In genomic region chr10:122019414-122019975, GRCh38 we compare ENCODE assay signal across 10 cellular contexts. TPM values are rescaled to one million over a fixed set of nuclear protein-coding genes. Genes with fewer than 3 reads are reported as not detected.
DNase-seq lines count a peak whose midpoint lies in the region; ATAC-seq and TF ChIP-seq lines count a peak whose summit lies in the region.
"Had no signal": no experiment of that assay in that cellular context is flagged by ENCODE, and none has a peak within 500 bp of the region (broad histone marks: within the 10 kb centered on the region; RNA-seq: fewer than 3 reads in every experiment).

No MANE protein-coding gene starts in this region.

- H3K9ac ChIP-seq in duodenal mucosa (ENCODE audit: low read depth in 1 of 2, low read length in 2 of 2) = peak overlapping the region; percentile 69 to 77
- H3K9ac ChIP-seq in SK-N-SH = no peak overlapping the region

- no peak overlapping the region for H3K4me2 ChIP-seq in SK-N-SH

- no peak for TF ChIP-seq EP300 in SK-N-SH (IDR thresholded peaks at IDR 0.05; ENCODE audit: borderline replicate concordance in 1 of 2, low read depth in 1 of 2, low read length in 1 of 2)

- H3K27me3 ChIP-seq in duodenal mucosa (ENCODE audit: control insufficient read depth in 1 of 2, insufficient read depth in 2 of 2, low read length in 2 of 2) = no peaks in the 10 kb centered on the region
- no peaks in the 10 kb centered on the region for H3K27me3 ChIP-seq in lung (ENCODE audit: control insufficient read depth, insufficient read depth)
- H3K27me3 ChIP-seq in SK-N-SH (ENCODE audit: insufficient read depth) = no peaks in the 10 kb centered on the region; the same call in 1 of the 2 replicates

- H3K9me2 ChIP-seq in SK-N-SH = no peaks in the 10 kb centered on the region

- TF ChIP-seq CTCF in lung (IDR thresholded peaks at IDR 0.05; ENCODE audit: control extremely low read depth, extremely low read depth) (no peak), SK-N-SH (IDR thresholded peaks at IDR 0.05) (no peak)

- TF ChIP-seq RAD21 in SK-N-SH (IDR thresholded peaks at IDR 0.05; ENCODE audit: low read length) = no peak

- H3K36me3 ChIP-seq in duodenal mucosa (ENCODE audit: control insufficient read depth in 1 of 2, insufficient read depth in 2 of 2, low read length in 2 of 2) = no peaks in the 10 kb centered on the region
- no peaks in the 10 kb centered on the region for H3K36me3 ChIP-seq in lung (ENCODE audit: control insufficient read depth in 2 of 2, insufficient read depth in 2 of 2, low read length in 2 of 2)
- no peaks in the 10 kb centered on the region for H3K36me3 ChIP-seq in SK-N-SH (replicated peaks in 1 of 2; ENCODE audit: control insufficient read depth in 1 of 2, insufficient read depth in 2 of 2, low read length in 1 of 2)

- H3K9me3 ChIP-seq in duodenal mucosa (ENCODE audit: control insufficient read depth in 1 of 2, low read length in 2 of 2) (no peaks in the 10 kb centered on the region), lung (ENCODE audit: control insufficient read depth in 2 of 2, insufficient read depth in 1 of 2, low read length in 1 of 2) (peaks cover 0 to 1% of the 10 kb centered on the region in 2 donors), SK-N-SH (no peaks in the 10 kb centered on the region)

- CTCF ChIA-PET in SK-N-SH (lab: Yijun Ruan, JAX) = interaction anchor here (1.2 kb wide), 1 partner anchor 45 kb away, joined by 3 read pairs; the partner anchor contains the start of gene NSMCE4A

- H3F3A ChIP-seq in SK-N-SH (replicated peaks; ENCODE audit: insufficient read depth) = no peaks in the 10 kb centered on the region

- H3K4me1 ChIP-seq in duodenal mucosa (ENCODE audit: control insufficient read depth in 1 of 2, insufficient read depth in 2 of 2, low read length in 2 of 2) (peaks cover 9% of the 10 kb centered on the region in 2 donors), lung (ENCODE audit: control insufficient read depth in 2 of 2, insufficient read depth in 2 of 2, low read length in 2 of 2) (no peaks in the 10 kb centered on the region), SK-N-SH (ENCODE audit: control insufficient read depth in 1 of 2, insufficient read depth in 2 of 2, low read depth in 1 of 2, low read length in 1 of 2) (peaks cover 0 to 6% of the 10 kb centered on the region in 2 experiments; a peak in 1 of 4 replicates)

- no peaks in the 10 kb centered on the region for H3K79me2 ChIP-seq in SK-N-SH (ENCODE audit: insufficient read depth)

- peak; percentile 83 for ATAC-seq in lung (ENCODE audit: insufficient read depth, low FRiP score)

- no peaks in the 10 kb centered on the region for H4K20me1 ChIP-seq in SK-N-SH (ENCODE audit: insufficient read depth)

- POLR2A ChIA-PET in SK-N-SH (lab: Yijun Ruan, JAX) = no interaction called here

- H3K4me3 ChIP-seq in duodenal mucosa (ENCODE audit: low read depth in 1 of 2, low read length in 2 of 2) (peak overlapping the region; percentile 57 to 67), lung (no peak overlapping the region), SK-N-SH (ENCODE audit: low read depth in 2 of 2, low read length in 1 of 2) (no peak overlapping the region)
- H3K4me3 ChIP-seq: coronary artery had no signal

- H3K27ac ChIP-seq in duodenal mucosa (ENCODE audit: low read depth, low read length) (peak overlapping the region; percentile 79), lung (ENCODE audit: low read depth in 1 of 2, low read length in 1 of 2) (peak overlapping the region; percentile 52 to 93), SK-N-SH (ENCODE audit: low read depth in 2 of 2, low read length in 1 of 2) (no peak overlapping the region)
- H3K27ac ChIP-seq: coronary artery had no signal

- WGBS in lung, 2 donors = 41 to 45% methylated on average over 24 of the region's 24 CpGs
- 77% methylated on average over 24 of the region's 24 CpGs for whole genome bisulfite sequencing in SK-N-SH (ENCODE audit: low lambda C conversion rate)

- H2AFZ ChIP-seq in SK-N-SH (ENCODE audit: low read depth) = no peak overlapping the region

- DNase-seq in NCI-H82 (lab: John Stamatoyannopoulos, UW) (peak; percentile 15), NCI-H82 treated with DMSO at 0.1 percent for 48 hours (lab: John Stamatoyannopoulos, UW; ENCODE audit: unreplicated experiment) (no peak), lung (ENCODE audit: low spot score) (peak; percentile 72), ureter (ENCODE audit: low spot score) (peak; percentile 60), SK-N-SH (no peak), NCI-H524 (lab: John Stamatoyannopoulos, UW) (no peak)
- no peak for DNase-seq in activated CD4-positive, CD25-positive, alpha-beta regulatory T cell (lab: John Stamatoyannopoulos, UW)
- DNase-seq: NCI-H345 had no signal

TF ChIP-seq in SK-N-SH, 30 proteins besides CTCF, POLR2A, EP300 and RAD21:
- TF ChIP-seq FOSL2 (IDR thresholded peaks at IDR 0.05; ENCODE audit: borderline replicate concordance, low read depth) = no peak
- TF ChIP-seq GATA2 (CRISPR knock-in tag; IDR thresholded peaks at IDR 0.05) = no peak
- TF ChIP-seq YY1 (IDR thresholded peaks at IDR 0.05; ENCODE audit: low read depth) = no peak
- TF ChIP-seq MXI1 (IDR thresholded peaks at IDR 0.05; ENCODE audit: low read depth, low read length) = no peak
- no peak for TF ChIP-seq NRF1 (IDR thresholded peaks at IDR 0.05; ENCODE audit: low read depth, low read length)
- no peak for TF ChIP-seq MAX (IDR thresholded peaks at IDR 0.05; ENCODE audit: low read depth)

RNA-seq across cellular contexts. Expression of gene TACC2, which starts 30.5 kb away (rescaled TPM):
- total RNA-seq in lung (100 to 1,000 TPM in 1 of 2 donors, 10 to 100 TPM in 1; 43.3 to 309 TPM), ureter (98.1 TPM)
- polyA plus RNA-seq in lung (100 to 1,000 TPM in 1 of 2 donors, 10 to 100 TPM in 1; 91.5 to 163 TPM), SK-N-SH (2012; rRNA removed) (5.3 and 8.8 TPM in 2 replicates)
- 7.0 and 7.9 TPM in 2 replicates for polyA plus RNA-seq in SK-N-SH (2012; cell fraction: cytosol; rRNA removed)
- polyA plus RNA-seq in SK-N-SH (2012; cell fraction: nucleus; rRNA removed) = 25.6 and 29.7 TPM in 2 replicates

RNA-seq across cellular contexts. Expression of gene NSMCE4A, which starts 44.5 kb away (rescaled TPM):
- total RNA-seq in lung (10 to 100 TPM; 47.5 to 83.4 TPM), ureter (73.7 TPM)
- polyA plus RNA-seq in lung (10 to 100 TPM; 28.4 to 88.7 TPM), SK-N-SH (2012; rRNA removed) (28.5 and 35.6 TPM in 2 replicates)
- polyA plus RNA-seq in SK-N-SH (2012; cell fraction: cytosol; rRNA removed) = 29.9 and 31.8 TPM in 2 replicates
- polyA plus RNA-seq in SK-N-SH (2012; cell fraction: nucleus; rRNA removed) = 96.2 and 102 TPM in 2 replicates

Comparison
In these comparisons a context has a peak if more than half of its experiments do, and no peak if none do; other contexts are left out.
1. DNase-seq: peak in NCI-H82 (single experiment), lung (single experiment) and ureter (single experiment); none in NCI-H82 treated with DMSO at 0.1 percent for 48 hours (single experiment), activated CD4-positive, CD25-positive, alpha-beta regulatory T cell (0 of 4), SK-N-SH (single experiment) and NCI-H524 (0 of 2).
2. H3K27ac ChIP-seq: peak in duodenal mucosa (single experiment) and lung (2 of 2); none in SK-N-SH (0 of 2).
3. H3K4me3 ChIP-seq: peak in duodenal mucosa (2 of 2); none in lung (single experiment) and SK-N-SH (0 of 2).